ENCODE assay signal across 1 cellular context in the genomic region with DNA sequence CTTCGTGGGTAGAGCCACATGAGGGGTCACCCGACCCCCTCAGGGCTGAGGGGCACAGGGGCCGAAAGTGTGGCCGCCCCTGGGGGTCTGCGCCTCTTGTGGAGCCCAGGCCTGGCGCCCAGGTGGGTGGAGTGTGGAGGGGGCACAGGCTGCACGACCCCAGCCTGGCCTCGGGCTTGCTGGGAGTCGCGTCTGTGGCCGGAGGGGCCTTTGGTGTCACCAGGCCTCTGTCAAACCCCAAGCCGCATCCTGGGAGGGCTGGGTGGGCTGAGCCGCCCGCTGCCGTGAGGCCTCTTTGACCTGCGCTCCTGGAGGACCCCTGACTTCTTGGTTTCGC.
TF ChIP-seq lines count a peak whose summit lies in the region.

No MANE protein-coding gene starts in this region.

TF ChIP-seq in K562, 482 proteins besides CTCF, POLR2A, EP300 and RAD21 (continued from another document):
- TF ChIP-seq ZNF507 (tag; conservative IDR thresholded peaks at IDR 0.05) (no peak), ETV1 (tag; conservative IDR thresholded peaks at IDR 0.05; ENCODE audit: low read depth) (no peak), ZNF785 (CRISPR knock-in tag; IDR thresholded peaks at IDR 0.05) (no peak), ZBED1 (IDR thresholded peaks at IDR 0.05) (no peak), MYC (IDR thresholded peaks at IDR 0.05; ENCODE audit: low read depth, low read length) (no peak), MYC (CRISPR knock-in tag; IDR thresholded peaks at IDR 0.05; ENCODE audit: borderline replicate concordance, low read depth) (peak; percentile 31; the same call in 1 of the 2 replicates), RBM14 (IDR thresholded peaks at IDR 0.05; ENCODE audit: borderline replicate concordance, insufficient read depth, low read depth, low read length) (0 out of 2 replicates have a peak, but pooled peaks have one; percentile 42), PHTF2 (CRISPR knock-in tag; IDR thresholded peaks at IDR 0.05) (no peak), ELF2 (CRISPR knock-in tag; IDR thresholded peaks at IDR 0.05) (0 out of 2 replicates have a peak, but pooled peaks have one; percentile 24), NELFE (IDR thresholded peaks at IDR 0.05; ENCODE audit: insufficient read depth, insufficient read length) (no peak), BHLHE40 (IDR thresholded peaks at IDR 0.05; ENCODE audit: low read length) (no peak), SMARCE1 (IDR thresholded peaks at IDR 0.05) (no peak), RFX1 (IDR thresholded peaks at IDR 0.05) (no peak), ZBTB7A (IDR thresholded peaks at IDR 0.05; ENCODE audit: borderline replicate concordance, control insufficient read depth, low read depth, low read length) (peak; percentile 1; the same call in 1 of the 2 replicates)
- TF ChIP-seq, protein P1, sequence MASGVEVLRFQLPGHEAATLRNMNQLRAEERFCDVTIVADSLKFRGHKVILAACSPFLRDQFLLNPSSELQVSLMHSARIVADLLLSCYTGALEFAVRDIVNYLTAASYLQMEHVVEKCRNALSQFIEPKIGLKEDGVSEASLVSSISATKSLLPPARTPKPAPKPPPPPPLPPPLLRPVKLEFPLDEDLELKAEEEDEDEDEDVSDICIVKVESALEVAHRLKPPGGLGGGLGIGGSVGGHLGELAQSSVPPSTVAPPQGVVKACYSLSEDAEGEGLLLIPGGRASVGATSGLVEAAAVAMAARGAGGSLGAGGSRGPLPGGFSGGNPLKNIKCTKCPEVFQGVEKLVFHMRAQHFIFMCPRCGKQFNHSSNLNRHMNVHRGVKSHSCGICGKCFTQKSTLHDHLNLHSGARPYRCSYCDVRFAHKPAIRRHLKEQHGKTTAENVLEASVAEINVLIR (CRISPR knock-in tag; IDR thresholded peaks at IDR 0.05), result no peak
TF ChIP-seq in K562: peak in this region for 7.
